8 cellular contexts compared by ENCODE assay signal in genomic region chr15:99504823-99505551, GRCh38.
DNase-seq lines count a peak whose midpoint lies in the region; ATAC-seq, FAIRE-seq and TF ChIP-seq lines count a peak whose summit lies in the region.

No MANE protein-coding gene starts in this region.

- WGBS in GM12878 (ENCODE audit: insufficient coverage, insufficient replicate concordance, low lambda C conversion rate, missing lambda C conversion rate), result 5% methylated on average over 8 of the region's 8 CpGs

- intact Hi-C loops in GM12878 (cut with micrococcal nuclease; ENCODE audit: unreplicated experiment), result loop anchor here (1.0 to 5.0 kb wide), 4 partner anchors 7 to 233 kb away; no protein-coding TSS in a partner anchor

- H3K79me2 ChIP-seq in DOHH2 (ENCODE audit: control insufficient read depth, low read length) (peaks cover 24% of the 10 kb centered on the region), GM12878 (ENCODE audit: control insufficient read depth, insufficient read depth, low read length) (peaks cover 3% of the 10 kb centered on the region)

- peak overlapping the region; percentile 78 for H3K9ac ChIP-seq in GM12878 (ENCODE audit: control insufficient read depth, insufficient read depth, low read length)

- no peak for FAIRE-seq in GM12878 (lab: Jason Lieb, UNC)

- ATAC-seq in GM19328 (IDR thresholded peaks at IDR 0.05; ENCODE audit: unreplicated experiment) (peak; percentile 32), HG03342 (IDR thresholded peaks at IDR 0.05; ENCODE audit: unreplicated experiment) (peak; percentile 36), GM12878 (peak; percentile 59)

- BruUV-seq in GM12878 (replicated peaks; lab: Mats Ljungman, UMichigan), result no TSS peak

- H3K4me1 ChIP-seq in DOHH2 (ENCODE audit: control insufficient read depth, low read length) (peaks cover 84% of the 10 kb centered on the region), GM12878 (ENCODE audit: control insufficient read depth, insufficient read depth, low read length) (peaks cover 81% of the 10 kb centered on the region)

- H3K36me3 ChIP-seq in DOHH2 (ENCODE audit: control insufficient read depth, low read length) (peaks cover 4% of the 10 kb centered on the region; the same call in 1 of the 2 replicates), GM12878 (ENCODE audit: control insufficient read depth in 2 of 2, insufficient read depth in 2 of 2, low read length in 1 of 2) (no peaks in the 10 kb centered on the region)

- no peaks in the 10 kb centered on the region for H3K9me2 ChIP-seq in DOHH2 (replicated peaks; ENCODE audit: control insufficient read depth, low read length)

- TF ChIP-seq RAD21 in GM12878 (IDR thresholded peaks at IDR 0.05; ENCODE audit: insufficient read depth, low read depth, low read length), result peak; percentile 51; the same call in 1 of the 2 replicates

- SMC1A ChIA-PET in GM12878 (lab: Charles Lee; ENCODE audit: uncharacterized antibody, unreplicated experiment), result interaction anchor here (0.8 to 4.9 kb wide), 15 partner anchors 8 to 231 kb away, joined by 3 to 92 read pairs (median 6); no protein-coding TSS in a partner anchor

- H3K4me2 ChIP-seq in DOHH2 (ENCODE audit: low read length) (peak overlapping the region; percentile 83), GM12878 (ENCODE audit: control insufficient read depth, insufficient read depth) (peak overlapping the region; percentile 82)

- peak in 1 of 2 experiments; percentile 52; a peak in 1 of 4 replicates for TF ChIP-seq EP300 in GM12878 (IDR thresholded peaks at IDR 0.05; ENCODE audit: borderline replicate concordance in 1 of 2, control insufficient read depth in 1 of 2, low read depth in 2 of 2, low read length in 2 of 2)

- H3K9me3 ChIP-seq in DOHH2 (ENCODE audit: control insufficient read depth, insufficient read depth, low read length) (no peaks in the 10 kb centered on the region), GM12878 (replicated peaks; ENCODE audit: control insufficient read depth, insufficient read depth, low read length) (no peaks in the 10 kb centered on the region; the same call in 2 of the 3 replicates)

- CTCF ChIA-PET in GM12878 (lab: Yijun Ruan, JAX), result interaction anchor here (0.9 to 3.8 kb wide), 9 partner anchors 7 to 224 kb away, joined by 3 to 38 read pairs (median 4); no protein-coding TSS in a partner anchor

- peaks cover 30% of the 10 kb centered on the region for H3F3A ChIP-seq in DOHH2 (ENCODE audit: control insufficient read depth, insufficient read depth)

- no peaks in the 10 kb centered on the region for H3K27me3 ChIP-seq in DOHH2 (ENCODE audit: control insufficient read depth, low read length)
- H3K27me3 ChIP-seq in GM12878 (replicated peaks in 1 of 2; ENCODE audit: control insufficient read depth in 2 of 2, insufficient read depth in 2 of 2, low read length in 1 of 2), result no peaks in the 10 kb centered on the region

- H3K4me3 ChIP-seq in DOHH2 (ENCODE audit: low read length) (peak overlapping the region; percentile 57), GM12878 (peak overlapping the region; percentile 4; the same call in 1 of the 2 replicates)

- H4K20me1 ChIP-seq in DOHH2 (ENCODE audit: control insufficient read depth, insufficient read depth, low read depth, low read length), result no peaks in the 10 kb centered on the region
- H4K20me1 ChIP-seq in GM12878 (ENCODE audit: control insufficient read depth, insufficient read depth), result no peaks in the 10 kb centered on the region

- peak overlapping the region; percentile 12; the same call in 1 of the 2 replicates for H2AFZ ChIP-seq in GM12878 (ENCODE audit: control insufficient read depth, low read depth, low read length)

- in situ Hi-C loops in GM12878 (cut with MboI), result loop anchor here (25.0 kb wide), 1 partner anchor 1432 kb away; no protein-coding TSS in a partner anchor

- peak; percentile 46 for TF ChIP-seq CTCF in DOHH2 (IDR thresholded peaks at IDR 0.05; ENCODE audit: low read depth, low read length, poor library complexity, severe bottlenecking)
- TF ChIP-seq CTCF in GM12878 (IDR thresholded peaks at IDR 0.05 in 2 of 3, conservative IDR thresholded peaks at IDR 0.05 in 1 of 3; ENCODE audit: control insufficient read depth in 2 of 3, extremely low read depth in 1 of 3, insufficient read depth in 1 of 3, low read depth in 3 of 3, low read length in 3 of 3), result peak; percentile 18 to 20 (median 19); a peak in 3 of 6 replicates

- peak; percentile 76 for TF ChIP-seq POLR2A in GM12878 (IDR thresholded peaks at IDR 0.05; ENCODE audit: low read depth, low read length)

- DNase-seq in GM12878 (ENCODE audit: low read depth, low spot score), result no peak
- no peak for DNase-seq in activated gamma-delta T cell (lab: John Stamatoyannopoulos, UW)
- no peak for DNase-seq in medulla oblongata (ENCODE audit: extremely low spot score)
- DNase-seq in mesenteric fat pad (ENCODE audit: low spot score), result no peak
- DNase-seq in superior temporal gyrus (ENCODE audit: extremely low spot score), result no peak

- RAD21 ChIA-PET in GM12878 (lab: Charles Lee; ENCODE audit: unreplicated experiment), result interaction anchor here (0.6 to 4.8 kb wide), 10 partner anchors 7 to 232 kb away, joined by 3 to 84 read pairs (median 6); partner anchors contain the start of gene MEF2A

- POLR2A ChIA-PET in GM12878 (lab: Charles Lee), result interaction anchor here (0.7 to 3.8 kb wide), 5 partner anchors 8 to 129 kb away, joined by 3 to 48 read pairs (median 7); no protein-coding TSS in a partner anchor

- H3K27ac ChIP-seq in DOHH2 (ENCODE audit: low read depth, low read length) (peak overlapping the region; percentile 84), GM12878 (ENCODE audit: control insufficient read depth, insufficient read depth) (peak overlapping the region; percentile 95)

TF ChIP-seq in GM12878, 131 proteins besides CTCF, POLR2A, EP300 and RAD21 (continues in another document):
- peak; percentile 45 for TF ChIP-seq CUX1 (IDR thresholded peaks at IDR 0.05; ENCODE audit: insufficient replicate concordance, low read depth, low read length)
- no peak for TF ChIP-seq ZBED1 (IDR thresholded peaks at IDR 0.05; ENCODE audit: borderline replicate concordance)
- no peak for TF ChIP-seq HSF1 (IDR thresholded peaks at IDR 0.05; ENCODE audit: low read depth, low read length)
- TF ChIP-seq KDM1A (IDR thresholded peaks at IDR 0.05; ENCODE audit: borderline replicate concordance), result no peak
- TF ChIP-seq NR2C2 (IDR thresholded peaks at IDR 0.05; ENCODE audit: borderline replicate concordance, control insufficient read depth, insufficient read length, low read depth), result no peak
- no peak for TF ChIP-seq ESRRA (IDR thresholded peaks at IDR 0.05; ENCODE audit: low read length)
- TF ChIP-seq BHLHE40 (IDR thresholded peaks at IDR 0.05; ENCODE audit: borderline replicate concordance in 1 of 2, low read depth in 2 of 2, low read length in 1 of 2), result no peak
- TF ChIP-seq CHD4 (IDR thresholded peaks at IDR 0.05), result no peak
- TF ChIP-seq POU2F2 (IDR thresholded peaks at IDR 0.05; ENCODE audit: borderline replicate concordance, low read depth, low read length), result 0 out of 3 replicates have a peak, but pooled peaks have one; percentile 52
- no peak for TF ChIP-seq GATAD2B (conservative IDR thresholded peaks at IDR 0.05; ENCODE audit: low read depth)
